ENCODE assay signal across 21 cellular contexts in the genomic region with DNA sequence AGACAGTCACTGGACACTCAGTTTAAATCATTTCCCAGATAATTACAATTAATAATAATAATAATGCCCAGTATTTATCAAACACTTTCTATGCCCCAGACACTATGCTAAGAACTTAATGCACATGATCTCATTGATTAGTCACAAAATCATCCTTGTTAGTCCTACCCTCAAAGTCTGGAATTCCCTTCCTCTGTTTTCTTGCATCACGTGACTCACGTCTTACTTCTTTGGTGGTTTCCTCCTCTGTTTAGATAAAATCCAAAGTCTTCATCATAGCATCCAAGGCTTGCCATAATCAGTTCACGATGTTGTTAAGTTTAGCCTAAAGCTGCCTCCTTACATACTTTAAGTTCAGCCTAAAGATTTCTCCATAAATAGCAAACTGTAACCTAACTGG.
DNase-seq lines count a peak whose midpoint lies in the region; ATAC-seq, FAIRE-seq and TF ChIP-seq lines count a peak whose summit lies in the region.
"Had no signal": no experiment of that assay in that cellular context is flagged by ENCODE, and none has a peak within 500 bp of the region (broad histone marks: within the 10 kb centered on the region; RNA-seq: fewer than 3 reads in every experiment).

No MANE protein-coding gene starts in this region.

- H3K36me3 Mint-ChIP-seq in activated naive CD4-positive, alpha-beta T cell treated with anti-CD3 and anti-CD28 coated beads, Interleukin-2, amount 50 U/mL, for 72 hours, result no peaks in the 10 kb centered on the region
- no peaks in the 10 kb centered on the region for H3K36me3 Mint-ChIP-seq in endothelial cell (ENCODE audit: low read depth, unreplicated experiment)
- H3K36me3 Mint-ChIP-seq: stimulated activated effector memory CD8-positive, alpha-beta T cell treated with anti-CD3 and anti-CD28 coated beads, Interleukin-12 subunit alpha, Interleukin-12 subunit beta, amount 100 ng/mL, for 72 hours had no signal

- H3K9me3 Mint-ChIP-seq in activated naive CD4-positive, alpha-beta T cell treated with anti-CD3 and anti-CD28 coated beads, Interleukin-2, amount 50 U/mL, for 72 hours, result no peaks in the 10 kb centered on the region
- no peaks in the 10 kb centered on the region for H3K9me3 Mint-ChIP-seq in endothelial cell (ENCODE audit: unreplicated experiment)
- H3K9me3 Mint-ChIP-seq: activated CD8-positive, alpha-beta T cell treated with anti-CD3 and anti-CD28 coated beads for 36 hours; stimulated activated effector memory CD8-positive, alpha-beta T cell treated with anti-CD3 and anti-CD28 coated beads, Interleukin-12 subunit alpha, Interleukin-12 subunit beta, amount 100 ng/mL, for 72 hours had no signal

- H3K36me3 ChIP-seq in mammary epithelial cell (ENCODE audit: insufficient read depth, low read length), result no peaks in the 10 kb centered on the region
- no peaks in the 10 kb centered on the region for H3K36me3 ChIP-seq in keratinocyte (ENCODE audit: control insufficient read depth in 2 of 2, extremely low read depth in 1 of 2, insufficient read depth in 2 of 2, low read length in 2 of 2)
- no peaks in the 10 kb centered on the region for H3K36me3 ChIP-seq in tibial nerve
- H3K36me3 ChIP-seq: neutrophil, thyroid gland had no signal

- H3K4me1 ChIP-seq in mammary epithelial cell (ENCODE audit: insufficient read depth, low read length) (peaks cover 29% of the 10 kb centered on the region), keratinocyte (ENCODE audit: control insufficient read depth, extremely low read depth, insufficient read depth, low read length) (peaks cover 24% of the 10 kb centered on the region), tibial nerve (peaks cover 0 to 5% (median 0%) of the 10 kb centered on the region in 4 donors)
- H3K4me1 ChIP-seq: thyroid gland had no signal

- H3K27ac ChIP-seq in mammary epithelial cell (ENCODE audit: insufficient read depth, low read depth, low read length) (peak overlapping the region; percentile 77), keratinocyte (ENCODE audit: control insufficient read depth, insufficient read depth, low read length) (peak overlapping the region; percentile 60), tibial nerve (no peak overlapping the region)
- H3K27ac ChIP-seq: neutrophil, thyroid gland had no signal

- no peaks in the 10 kb centered on the region for H3K79me2 ChIP-seq in mammary epithelial cell (ENCODE audit: insufficient read depth, low read length)
- H3K79me2 ChIP-seq in keratinocyte (ENCODE audit: control insufficient read depth, insufficient read depth, low read length), result no peaks in the 10 kb centered on the region

- no peaks in the 10 kb centered on the region for H3K9me3 ChIP-seq in mammary epithelial cell (replicated peaks; ENCODE audit: insufficient read depth, low read length)
- no peaks in the 10 kb centered on the region for H3K9me3 ChIP-seq in keratinocyte (ENCODE audit: control insufficient read depth, low read depth, low read length)
- H3K9me3 ChIP-seq in tibial nerve, result no peaks in the 10 kb centered on the region
- H3K9me3 ChIP-seq: neutrophil, thyroid gland had no signal

- no peak for TF ChIP-seq EP300 in tibial nerve (IDR thresholded peaks at IDR 0.05)

- no peak for ATAC-seq in activated naive CD4-positive, alpha-beta T cell treated with anti-CD3 and anti-CD28 coated beads, Interleukin-2, amount 50 U/mL, for 72 hours
- ATAC-seq in HG03045 (IDR thresholded peaks at IDR 0.05; ENCODE audit: unreplicated experiment), result no peak
- ATAC-seq: activated CD8-positive, alpha-beta T cell treated with anti-CD3 and anti-CD28 coated beads for 36 hours; stimulated activated effector memory CD8-positive, alpha-beta T cell treated with anti-CD3 and anti-CD28 coated beads, Interleukin-12 subunit alpha, Interleukin-12 subunit beta, amount 100 ng/mL, for 72 hours had no signal

- no peaks in the 10 kb centered on the region for H3K9me1 ChIP-seq in keratinocyte (ENCODE audit: control insufficient read depth, extremely low read depth, insufficient read depth, low read length)

- dilution Hi-C loops in mammary epithelial cell (cut with HindIII; ENCODE audit: low sequenced_read_pairs) (no loop called here), keratinocyte (cut with MboI; ENCODE audit: extremely low pct_ligation_motif_present, low sequenced_read_pairs) (no loop called here)

- DNase-seq in AG09319 (ENCODE audit: extremely low read depth, low read depth), result peak; percentile 18
- peak; percentile 42 for DNase-seq in HS-5 (ENCODE audit: low read depth)
- peak; percentile 87 for DNase-seq in mammary epithelial cell
- DNase-seq in keratinocyte (ENCODE audit: low read depth, low spot score), result no peak
- no peak for DNase-seq in activated naive CD4-positive, alpha-beta T cell treated with anti-CD3 and anti-CD28 coated beads, Interleukin-2, amount 50 U/mL, for 72 hours (ENCODE audit: low spot score in 2 of 2)
- DNase-seq in endothelial cell (ENCODE audit: low spot score), result no peak
- no peak for DNase-seq in tibial nerve (ENCODE audit: low spot score in 2 of 2)
- DNase-seq: activated CD8-positive, alpha-beta T cell treated with anti-CD3 and anti-CD28 coated beads for 36 hours; activated naive CD4-positive, alpha-beta T cell treated with anti-CD3 and anti-CD28 coated beads, Interleukin-2, amount 50 U/mL, for 16 hours; activated T-cell treated with anti-CD3 and anti-CD28 coated beads, Interleukin-2, amount 50 U/mL, for 1 hour; COR-L47; DND-41; NCI-H1417 treated with DMSO at 0.1 percent for 48 hours; NCI-H82; stimulated activated CD4-positive, alpha-beta T cell treated with anti-CD3 and anti-CD28 coated beads, Interleukin-15, amount 100 ng/mL, for 24 hours; T-helper 2 cell had no signal

- CTCF ChIA-PET in mammary epithelial cell (lab: Charles Lee; ENCODE audit: low non-redundant PET), result no interaction called here

- TF ChIP-seq POLR2A in tibial nerve (IDR thresholded peaks at IDR 0.05), result no peak

- no peak for TF ChIP-seq CTCF in AG09319 (IDR thresholded peaks at IDR 0.05; ENCODE audit: low read depth, low read length)
- no peak for TF ChIP-seq CTCF in mammary epithelial cell (conservative IDR thresholded peaks at IDR 0.05 in 1 of 2, IDR thresholded peaks at IDR 0.05 in 1 of 2; ENCODE audit: extremely low read depth in 1 of 2, insufficient read depth in 1 of 2, low read depth in 1 of 2, low read length in 2 of 2)
- no peak for TF ChIP-seq CTCF in keratinocyte (optimal IDR thresholded peaks at IDR 0.05 in 1 of 3, IDR thresholded peaks at IDR 0.05 in 1 of 3, conservative IDR thresholded peaks at IDR 0.05 in 1 of 3; ENCODE audit: extremely low read depth in 1 of 3, insufficient read depth in 2 of 3, low read length in 3 of 3)
- no peak for TF ChIP-seq CTCF in endothelial cell (IDR thresholded peaks at IDR 0.05; ENCODE audit: unreplicated experiment)
- TF ChIP-seq CTCF in tibial nerve (IDR thresholded peaks at IDR 0.05), result no peak

- no peaks in the 10 kb centered on the region for H3K27me3 ChIP-seq in mammary epithelial cell (ENCODE audit: insufficient read depth, low read length)
- H3K27me3 ChIP-seq in keratinocyte (ENCODE audit: control insufficient read depth, extremely low read depth, insufficient read depth, low read length), result no peaks in the 10 kb centered on the region
- no peaks in the 10 kb centered on the region for H3K27me3 ChIP-seq in tibial nerve
- H3K27me3 ChIP-seq: neutrophil, thyroid gland had no signal

- H3K4me3 Mint-ChIP-seq in endothelial cell (ENCODE audit: unreplicated experiment), result no peak overlapping the region
- H3K4me3 Mint-ChIP-seq: activated CD8-positive, alpha-beta T cell treated with anti-CD3 and anti-CD28 coated beads for 36 hours; B cell; stimulated activated effector memory CD8-positive, alpha-beta T cell treated with anti-CD3 and anti-CD28 coated beads, Interleukin-12 subunit alpha, Interleukin-12 subunit beta, amount 100 ng/mL, for 72 hours had no signal

- H3K27me3 Mint-ChIP-seq in endothelial cell (ENCODE audit: unreplicated experiment), result no peaks in the 10 kb centered on the region

- no TSS peak for BruUV-seq in mammary epithelial cell (replicated peaks; lab: Mats Ljungman, UMichigan)

- no peak overlapping the region for H3K9ac ChIP-seq in mammary epithelial cell (ENCODE audit: insufficient read depth, low read length)
- no peak overlapping the region for H3K9ac ChIP-seq in keratinocyte (ENCODE audit: control insufficient read depth, extremely low read depth, insufficient read depth, low read length)

- H4K20me1 ChIP-seq in mammary epithelial cell (ENCODE audit: insufficient read depth, low read length), result no peaks in the 10 kb centered on the region
- no peaks in the 10 kb centered on the region for H4K20me1 ChIP-seq in keratinocyte (ENCODE audit: control insufficient read depth, extremely low read depth, insufficient read depth, low read length)

- in situ Hi-C loops in mammary epithelial cell (cut with MboI; ENCODE audit: low sequenced_read_pairs in 2 of 2), result no loop called here

- peak overlapping the region; percentile 24 for H2AFZ ChIP-seq in mammary epithelial cell (ENCODE audit: low read depth, low read length)
- peak overlapping the region; percentile 78 for H2AFZ ChIP-seq in keratinocyte (ENCODE audit: control insufficient read depth, low read length)

- H3K4me3 ChIP-seq in mammary epithelial cell (replicated peaks in 1 of 3; ENCODE audit: insufficient read depth in 1 of 3, low read depth in 2 of 3, low read length in 3 of 3) (no peak overlapping the region), keratinocyte (ENCODE audit: control insufficient read depth in 2 of 3, extremely low read depth in 1 of 3, insufficient read depth in 2 of 3, low read depth in 1 of 3, low read length in 3 of 3) (no peak overlapping the region), tibial nerve (no peak overlapping the region)
- H3K4me3 ChIP-seq: thyroid gland had no signal

- H3K4me1 Mint-ChIP-seq in endothelial cell (ENCODE audit: unreplicated experiment), result peaks cover 3% of the 10 kb centered on the region
- H3K4me1 Mint-ChIP-seq: stimulated activated effector memory CD8-positive, alpha-beta T cell treated with anti-CD3 and anti-CD28 coated beads, Interleukin-12 subunit alpha, Interleukin-12 subunit beta, amount 100 ng/mL, for 72 hours had no signal

- peak overlapping the region; percentile 58 for H3K4me2 ChIP-seq in mammary epithelial cell (ENCODE audit: insufficient read depth, low read depth, low read length)
- peak overlapping the region; percentile 46 for H3K4me2 ChIP-seq in keratinocyte (ENCODE audit: control insufficient read depth, extremely low read depth, insufficient read depth, low read depth, low read length)

- 29% methylated on average over 3 of the region's 3 CpGs for WGBS in mammary epithelial cell (ENCODE audit: low coverage, missing lambda C conversion rate)
- 80 to 81% methylated on average over 3 of the region's 3 CpGs for WGBS in tibial nerve, 2 donors

- intact Hi-C loops in mammary epithelial cell (cut with micrococcal nuclease), result no loop called here

- no peak overlapping the region for H3K27ac Mint-ChIP-seq in activated naive CD4-positive, alpha-beta T cell treated with anti-CD3 and anti-CD28 coated beads, Interleukin-2, amount 50 U/mL, for 72 hours
- H3K27ac Mint-ChIP-seq in endothelial cell (ENCODE audit: unreplicated experiment), result no peak overlapping the region
- H3K27ac Mint-ChIP-seq: activated CD8-positive, alpha-beta T cell treated with anti-CD3 and anti-CD28 coated beads for 36 hours; B cell; stimulated activated effector memory CD8-positive, alpha-beta T cell treated with anti-CD3 and anti-CD28 coated beads, Interleukin-12 subunit alpha, Interleukin-12 subunit beta, amount 100 ng/mL, for 72 hours had no signal

- peak; percentile 81 for FAIRE-seq in keratinocyte (lab: Jason Lieb, UNC)

Comparison
In these comparisons a context has a peak if more than half of its experiments do, and no peak if none do; other contexts are left out.
1. DNase-seq: peak in AG09319 (single experiment), HS-5 (single experiment) and mammary epithelial cell (single experiment); none in keratinocyte (single experiment), activated naive CD4-positive, alpha-beta T cell treated with anti-CD3 and anti-CD28 coated beads, Interleukin-2, amount 50 U/mL, for 72 hours (0 of 2), endothelial cell (single experiment) and tibial nerve (0 of 2).
2. H3K27ac ChIP-seq: peak in mammary epithelial cell (single experiment) and keratinocyte (single experiment); none in tibial nerve (0 of 4).